ENCODE assay signal across 9 cellular contexts in genomic region chr11:61892085-61892370, GRCh38. TPM values are rescaled to one million over a fixed set of nuclear protein-coding genes. Genes with fewer than 3 reads are reported as not detected.
DNase-seq lines count a peak whose midpoint lies in the region; ATAC-seq and TF ChIP-seq lines count a peak whose summit lies in the region.
"Had no signal": no experiment of that assay in that cellular context is flagged by ENCODE, and none has a peak within 500 bp of the region (broad histone marks: within the 10 kb centered on the region; RNA-seq: fewer than 3 reads in every experiment).

No MANE protein-coding gene starts in this region.

- peak overlapping the region; percentile 72 to 92 (median 81) for H3K4me3 ChIP-seq in BLaER1 treated with 17β-estradiol and CSF1 and Interleukin-3, amounts not matched to agents 10 nM and 100 nM
- H3K4me3 ChIP-seq in PC-9 (peak overlapping the region; percentile 94; the same call in 1 of the 2 replicates), fibroblast of the aortic adventitia (ENCODE audit: low read depth, low read length) (peak overlapping the region; percentile 48), sigmoid colon (peak overlapping the region; percentile 30 to 94 (median 78))

- no TSS peak for BruUV-seq in PC-9 (replicated peaks; lab: Mats Ljungman, UMichigan)

- no peaks in the 10 kb centered on the region for H3K27me3 ChIP-seq in BLaER1 treated with 17β-estradiol and CSF1 and Interleukin-3, amounts not matched to agents 10 nM and 100 nM
- no peaks in the 10 kb centered on the region for H3K27me3 ChIP-seq in PC-9 (ENCODE audit: insufficient read depth, low read depth)
- no peaks in the 10 kb centered on the region for H3K27me3 ChIP-seq in sigmoid colon

- WGBS in sigmoid colon, 2 donors, result 7 to 12% methylated on average over 12 of the region's 12 CpGs

- CTCF ChIA-PET in PC-9 (lab: Charles Lee), result interaction anchor here (0.6 to 0.7 kb wide), 2 partner anchors 10 to 153 kb away, joined by 3 read pairs; no protein-coding TSS in a partner anchor

- peak overlapping the region; percentile 84 to 100 (median 99) for H3K4me2 ChIP-seq in BLaER1 treated with 17β-estradiol and CSF1 and Interleukin-3, amounts not matched to agents 10 nM and 100 nM
- peak overlapping the region; percentile 82 for H3K4me2 ChIP-seq in PC-9

- peak overlapping the region in 10 of 11 experiments; percentile 50 to 89 (median 80); a peak in 18 of 22 replicates for H3K9ac ChIP-seq in BLaER1 treated with 17β-estradiol and CSF1 and Interleukin-3, amounts not matched to agents 10 nM and 100 nM

- H3K9me3 ChIP-seq in BLaER1 treated with 17β-estradiol and CSF1 and Interleukin-3, amounts not matched to agents 10 nM and 100 nM (replicated peaks in 1 of 11), result peaks cover 0 to 2% (median 0%) of the 10 kb centered on the region in 11 experiments; a peak in 1 of 22 replicates
- H3K9me3 ChIP-seq in PC-9 (ENCODE audit: insufficient read depth, low read depth) (no peaks in the 10 kb centered on the region), sigmoid colon (no peaks in the 10 kb centered on the region)

- peaks cover 0 to 38% (median 0%) of the 10 kb centered on the region in 11 experiments; a peak in 6 of 22 replicates for H3K36me3 ChIP-seq in BLaER1 treated with 17β-estradiol and CSF1 and Interleukin-3, amounts not matched to agents 10 nM and 100 nM
- H3K36me3 ChIP-seq in PC-9 (ENCODE audit: low read depth), result no peaks in the 10 kb centered on the region
- H3K36me3 ChIP-seq in sigmoid colon, result no peaks in the 10 kb centered on the region

- peaks cover 30% of the 10 kb centered on the region for H3F3A ChIP-seq in PC-9 (ENCODE audit: insufficient read depth, low read depth)

- H3K27ac ChIP-seq in BLaER1 treated with 17β-estradiol and CSF1 and Interleukin-3, amounts not matched to agents 10 nM and 100 nM, result peak overlapping the region in 1 of 11 experiments; percentile 16; a peak in 1 of 22 replicates
- H3K27ac ChIP-seq in PC-9 (no peak overlapping the region), sigmoid colon (peak overlapping the region; percentile 85 to 96 (median 90))

- intact Hi-C loops in PC-9 (cut with micrococcal nuclease; ENCODE audit: unreplicated experiment), result no loop called here
- intact Hi-C loops in sigmoid colon (cut with DNase I), result loop anchor here (5.0 kb wide), 2 partner anchors 75 kb away; partner anchors contain the start of genes FADS1 and FTH1

- no peaks in the 10 kb centered on the region for H3K79me2 ChIP-seq in PC-9 (ENCODE audit: low read depth)

- peaks cover 18 to 52% (median 26%) of the 10 kb centered on the region in 10 experiments for H3K4me1 ChIP-seq in BLaER1 treated with 17β-estradiol and CSF1 and Interleukin-3, amounts not matched to agents 10 nM and 100 nM
- H3K4me1 ChIP-seq in PC-9 (replicated peaks; ENCODE audit: insufficient read depth) (peaks cover 12% of the 10 kb centered on the region), sigmoid colon (peaks cover 0 to 41% (median 32%) of the 10 kb centered on the region in 4 donors)

- TF ChIP-seq CTCF in PC-9 (conservative IDR thresholded peaks at IDR 0.05) (no peak), fibroblast of the aortic adventitia (IDR thresholded peaks at IDR 0.05; ENCODE audit: insufficient read depth, low read length) (no peak), sigmoid colon (IDR thresholded peaks at IDR 0.05) (no peak)

- H3K9me2 ChIP-seq in PC-9 (ENCODE audit: insufficient read depth), result no peaks in the 10 kb centered on the region

- DNase-seq in PC-9 (no peak), fibroblast of the aortic adventitia (ENCODE audit: low read depth) (no peak), sigmoid colon (no peak), GOT3 (lab: John Stamatoyannopoulos, UW) (no peak), HuH-7.5 (ENCODE audit: low spot score) (no peak), AG08396 (ENCODE audit: low spot score) (no peak)

- POLR2A ChIA-PET in PC-9 (lab: Charles Lee; ENCODE audit: unreplicated experiment), result interaction anchor here (0.6 kb wide), 1 partner anchor 106 kb away, joined by 5 read pairs; no protein-coding TSS in a partner anchor

- H4K20me1 ChIP-seq in BLaER1 treated with 17β-estradiol and CSF1 and Interleukin-3, amounts not matched to agents 10 nM and 100 nM, result peaks cover 0 to 46% (median 13%) of the 10 kb centered on the region in 11 experiments; a peak in 14 of 22 replicates
- H4K20me1 ChIP-seq in PC-9 (ENCODE audit: insufficient read depth), result no peaks in the 10 kb centered on the region; the same call in 1 of the 2 replicates

- TF ChIP-seq POLR2A in sigmoid colon (IDR thresholded peaks at IDR 0.05), result no peak

- TF ChIP-seq EP300 in sigmoid colon (IDR thresholded peaks at IDR 0.05), result no peak

- ATAC-seq in GM21381 (IDR thresholded peaks at IDR 0.05; ENCODE audit: unreplicated experiment), result peak; percentile 24

- H2AFZ ChIP-seq in PC-9, result peak overlapping the region; percentile 72; the same call in 1 of the 2 replicates

RNA-seq across cellular contexts. Expression of gene FADS3, which starts 0.7 kb away (rescaled TPM):
- total RNA-seq in PC-9 (2021), result 74.0 and 75.5 TPM in 2 replicates
- 22.1 and 35.9 TPM in 2 replicates for total RNA-seq in fibroblast of the aortic adventitia (ENCODE audit: low replicate concordance)
- total RNA-seq in sigmoid colon, result 10 to 100 TPM; 21.1 to 57.9 (median 37.5) TPM
- 10 to 100 TPM in 1 of 3 donors, 1 to 10 TPM in 2; 1.4 to 21.5 (median 3.0) TPM for polyA plus RNA-seq in sigmoid colon

RNA-seq across cellular contexts. Expression of gene RAB3IL1, which starts 25.3 kb away (rescaled TPM):
- total RNA-seq in PC-9 (2021), result 4.4 and 10.4 TPM in 2 replicates
- total RNA-seq in fibroblast of the aortic adventitia (ENCODE audit: low replicate concordance), result 17.1 and 50.7 TPM in 2 replicates
- 10 to 100 TPM; 12.1 to 23.7 (median 19.6) TPM for total RNA-seq in sigmoid colon
- polyA plus RNA-seq in sigmoid colon, result 10 to 100 TPM in 1 of 3 donors, 1 to 10 TPM in 2; 5.1 to 21.6 (median 7.0) TPM

RNA-seq across cellular contexts. Expression of gene BEST1, which starts 58.1 kb away (rescaled TPM):
- 0.81 and 1.2 TPM in 2 replicates for total RNA-seq in PC-9 (2021)
- total RNA-seq in fibroblast of the aortic adventitia (ENCODE audit: low replicate concordance), result 3.1 and 3.4 TPM in 2 replicates
- total RNA-seq in sigmoid colon, result 1 to 10 TPM in 3 of 4 donors, under 1 TPM in 1; 0.83 to 5.3 (median 3.3) TPM
- 1 to 10 TPM; 3.2 to 9.6 (median 7.6) TPM for polyA plus RNA-seq in sigmoid colon
- total RNA-seq: HT1080 had no signal
